1 cellular context compared by ENCODE assay signal in genomic region chr2:241224851-241225438, GRCh38.
TF ChIP-seq lines count a peak whose summit lies in the region.

No MANE protein-coding gene starts in this region.

TF ChIP-seq in HepG2, 621 proteins besides CTCF, POLR2A, EP300 and RAD21 (continued from another document):
- TF ChIP-seq TFE3 (CRISPR knock-in tag; IDR thresholded peaks at IDR 0.05) (0 out of 2 replicates have a peak, but pooled peaks have one; percentile 2), ZNF383 (CRISPR knock-in tag; IDR thresholded peaks at IDR 0.05; ENCODE audit: borderline replicate concordance) (peak; percentile 58; the same call in 1 of the 2 replicates), CREBL2 (CRISPR knock-in tag; IDR thresholded peaks at IDR 0.05; ENCODE audit: borderline replicate concordance) (no peak), ZBTB34 (CRISPR knock-in tag; IDR thresholded peaks at IDR 0.05) (no peak), DPF2 (CRISPR knock-in tag; IDR thresholded peaks at IDR 0.05; ENCODE audit: borderline replicate concordance, low read depth) (peak; percentile 63; the same call in 1 of the 2 replicates), ATAD3A (CRISPR knock-in tag; IDR thresholded peaks at IDR 0.05) (no peak), SMAD3 (CRISPR knock-in tag; IDR thresholded peaks at IDR 0.05) (0 out of 2 replicates have a peak, but pooled peaks have one; percentile 17), SIX1 (CRISPR knock-in tag; IDR thresholded peaks at IDR 0.05; ENCODE audit: borderline replicate concordance) (no peak), ZNF121 (CRISPR knock-in tag; IDR thresholded peaks at IDR 0.05) (0 out of 2 replicates have a peak, but pooled peaks have one; percentile 15)
